Comparison of ENCODE assay signal across 1 cellular context in genomic region chr5:142845954-142846398, GRCh38.
TF ChIP-seq lines count a peak whose summit lies in the region.

No MANE protein-coding gene starts in this region.

TF ChIP-seq in WTC11, 78 proteins besides CTCF, POLR2A, EP300 and RAD21 (continued from another document):
- TF ChIP-seq ZNF532 (CRISPR knock-in tag; IDR thresholded peaks at IDR 0.05; ENCODE audit: borderline replicate concordance): no peak
- no peak for TF ChIP-seq ZNF138 (CRISPR knock-in tag; conservative IDR thresholded peaks at IDR 0.05)
- TF ChIP-seq ATF2 (CRISPR knock-in tag; IDR thresholded peaks at IDR 0.05; ENCODE audit: borderline replicate concordance, low read depth): no peak
